ENCODE assay signal across 2 cellular contexts in the genomic region with DNA sequence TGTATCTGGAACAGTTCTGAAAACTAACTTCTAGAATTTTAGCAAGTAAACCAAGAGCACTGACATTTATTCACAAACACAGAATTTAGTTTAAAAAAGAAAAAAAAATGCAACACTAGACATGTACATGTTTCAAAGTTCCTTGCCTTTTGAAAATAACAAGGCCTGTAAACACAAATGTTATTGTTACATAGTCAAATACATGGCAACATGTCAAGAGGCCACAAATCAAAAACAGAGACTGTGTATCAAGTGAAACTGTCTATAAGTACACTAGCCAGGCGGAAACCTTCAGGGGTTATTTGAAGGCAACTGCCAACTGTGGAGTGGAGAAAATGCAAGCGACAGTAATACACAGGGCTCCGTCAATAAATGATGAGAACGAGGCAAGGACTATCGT.
TF ChIP-seq lines count a peak whose summit lies in the region.

No MANE protein-coding gene starts in this region.

TF ChIP-seq in IMR-90, 13 proteins besides CTCF, POLR2A, EP300 and RAD21:
- TF ChIP-seq SMC3 (IDR thresholded peaks at IDR 0.05; ENCODE audit: low read depth, low read length) (no peak), CHD1 (IDR thresholded peaks at IDR 0.05; ENCODE audit: low read depth, low read length) (no peak), MAFK (IDR thresholded peaks at IDR 0.05; ENCODE audit: low read depth, low read length) (no peak), MAZ (IDR thresholded peaks at IDR 0.05; ENCODE audit: borderline replicate concordance, low read depth, low read length) (no peak), RFX5 (IDR thresholded peaks at IDR 0.05; ENCODE audit: low read depth, low read length) (no peak), NFE2L2 (IDR thresholded peaks at IDR 0.05; ENCODE audit: low read depth, low read length) (no peak), RCOR1 (IDR thresholded peaks at IDR 0.05; ENCODE audit: insufficient replicate concordance, low read length) (no peak), MXI1 (IDR thresholded peaks at IDR 0.05; ENCODE audit: borderline replicate concordance, low read depth, low read length) (no peak), FOS (IDR thresholded peaks at IDR 0.05; ENCODE audit: low read depth, low read length) (no peak), CEBPB (IDR thresholded peaks at IDR 0.05; ENCODE audit: low read depth, low read length) (no peak), BHLHE40 (IDR thresholded peaks at IDR 0.05; ENCODE audit: low read depth, low read length) (no peak)
- TF ChIP-seq, protein P1, sequence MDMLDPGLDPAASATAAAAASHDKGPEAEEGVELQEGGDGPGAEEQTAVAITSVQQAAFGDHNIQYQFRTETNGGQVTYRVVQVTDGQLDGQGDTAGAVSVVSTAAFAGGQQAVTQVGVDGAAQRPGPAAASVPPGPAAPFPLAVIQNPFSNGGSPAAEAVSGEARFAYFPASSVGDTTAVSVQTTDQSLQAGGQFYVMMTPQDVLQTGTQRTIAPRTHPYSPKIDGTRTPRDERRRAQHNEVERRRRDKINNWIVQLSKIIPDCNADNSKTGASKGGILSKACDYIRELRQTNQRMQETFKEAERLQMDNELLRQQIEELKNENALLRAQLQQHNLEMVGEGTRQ (IDR thresholded peaks at IDR 0.05; ENCODE audit: low read depth, low read length) = no peak
- TF ChIP-seq, protein P2, sequence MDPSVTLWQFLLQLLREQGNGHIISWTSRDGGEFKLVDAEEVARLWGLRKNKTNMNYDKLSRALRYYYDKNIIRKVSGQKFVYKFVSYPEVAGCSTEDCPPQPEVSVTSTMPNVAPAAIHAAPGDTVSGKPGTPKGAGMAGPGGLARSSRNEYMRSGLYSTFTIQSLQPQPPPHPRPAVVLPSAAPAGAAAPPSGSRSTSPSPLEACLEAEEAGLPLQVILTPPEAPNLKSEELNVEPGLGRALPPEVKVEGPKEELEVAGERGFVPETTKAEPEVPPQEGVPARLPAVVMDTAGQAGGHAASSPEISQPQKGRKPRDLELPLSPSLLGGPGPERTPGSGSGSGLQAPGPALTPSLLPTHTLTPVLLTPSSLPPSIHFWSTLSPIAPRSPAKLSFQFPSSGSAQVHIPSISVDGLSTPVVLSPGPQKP (IDR thresholded peaks at IDR 0.05; ENCODE audit: borderline replicate concordance, low read depth, low read length) = no peak
TF ChIP-seq in IMR-90: peak in this region for 0.

TF ChIP-seq in endothelial cell of umbilical vein, 7 proteins besides CTCF, POLR2A, EP300 and RAD21:
- TF ChIP-seq, protein P3, sequence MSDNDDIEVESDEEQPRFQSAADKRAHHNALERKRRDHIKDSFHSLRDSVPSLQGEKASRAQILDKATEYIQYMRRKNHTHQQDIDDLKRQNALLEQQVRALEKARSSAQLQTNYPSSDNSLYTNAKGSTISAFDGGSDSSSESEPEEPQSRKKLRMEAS (IDR thresholded peaks at IDR 0.05; ENCODE audit: insufficient read depth, insufficient read length) = no peak
- no peak for TF ChIP-seq POLR2AphosphoS5 (IDR thresholded peaks at IDR 0.05; ENCODE audit: insufficient read depth, low read depth, low read length)
- no peak for TF ChIP-seq MYC (IDR thresholded peaks at IDR 0.05; ENCODE audit: low read depth, low read length)
- no peak for TF ChIP-seq JUN (IDR thresholded peaks at IDR 0.05; ENCODE audit: borderline replicate concordance, insufficient read depth, insufficient read length, low read depth)
- no peak for TF ChIP-seq EZH2 (IDR thresholded peaks at IDR 0.05; ENCODE audit: borderline replicate concordance, low read depth, low read length, severe bottlenecking)
TF ChIP-seq in endothelial cell of umbilical vein: peak in this region for 0.
